ENCODE assay signal across 17 cellular contexts in genomic region chr11:47392546-47393162, GRCh38. TPM values are rescaled to one million over a fixed set of nuclear protein-coding genes. Genes with fewer than 3 reads are reported as not detected.
DNase-seq lines count a peak whose midpoint lies in the region; FAIRE-seq and TF ChIP-seq lines count a peak whose summit lies in the region.
"Had no signal": no experiment of that assay in that cellular context is flagged by ENCODE, and none has a peak within 500 bp of the region (broad histone marks: within the 10 kb centered on the region; RNA-seq: fewer than 3 reads in every experiment).

No MANE protein-coding gene starts in this region.

- H2BK15ac ChIP-seq in H1 (ENCODE audit: low read length) (no peak overlapping the region), neuronal stem cell (ENCODE audit: low read length) (no peak overlapping the region)

- no peak overlapping the region for H4K8ac ChIP-seq in H1 (ENCODE audit: extremely low read depth, insufficient read depth, low read length)
- H4K8ac ChIP-seq in neuronal stem cell (ENCODE audit: low read depth, low read length) = no peak overlapping the region

- H3K36me3 ChIP-seq in BLaER1 treated with 17β-estradiol and CSF1 and Interleukin-3, amounts not matched to agents 10 nM and 100 nM = peaks cover 0 to 16% (median 0%) of the 10 kb centered on the region in 11 experiments; a peak in 5 of 22 replicates
- H3K36me3 ChIP-seq in H7 (replicated peaks; ENCODE audit: control insufficient read depth, insufficient read depth, low read length) (no peaks in the 10 kb centered on the region), H1 (ENCODE audit: control insufficient read depth in 2 of 4, insufficient read depth in 4 of 4, low read length in 3 of 4) (no peaks in the 10 kb centered on the region), neuronal stem cell (replicated peaks in 1 of 2; ENCODE audit: control insufficient read depth in 2 of 2, insufficient read depth in 2 of 2, low read length in 2 of 2) (no peaks in the 10 kb centered on the region)

- TF ChIP-seq RAD21 in H1 (IDR thresholded peaks at IDR 0.05 in 1 of 2, conservative IDR thresholded peaks at IDR 0.05 in 1 of 2; ENCODE audit: low read depth in 2 of 2, low read length in 2 of 2) = no peak

- WGBS in H1 (ENCODE audit: extremely low coverage in 1 of 2, insufficient coverage in 1 of 2, insufficient read length in 1 of 2, insufficient replicate concordance in 2 of 2, low coverage in 1 of 2, low lambda C conversion rate in 2 of 2, missing lambda C conversion rate in 1 of 2), 2 experiments = 93% methylated on average over 14 of the region's 14 CpGs; no CpG with 5 or more reads in 1 of the 2 experiments
- WGBS in neuronal stem cell (ENCODE audit: extremely low coverage in 2 of 2, insufficient read length in 2 of 2, insufficient replicate concordance in 1 of 2), 2 donors = no CpG with 5 or more reads among the region's 14 CpGs

- peak overlapping the region; percentile 97 to 100 (median 99) for H3K9ac ChIP-seq in BLaER1 treated with 17β-estradiol and CSF1 and Interleukin-3, amounts not matched to agents 10 nM and 100 nM
- H3K9ac ChIP-seq in H1 (replicated peaks in 1 of 4; ENCODE audit: extremely low read depth in 1 of 4, low read depth in 3 of 4, low read length in 3 of 4) (no peak overlapping the region), neuronal stem cell (ENCODE audit: low read depth, low read length, poor library complexity) (no peak overlapping the region)

- H2BK5ac ChIP-seq in H1 (ENCODE audit: low read depth, low read length) = 0 out of 2 replicates have a peak overlapping the region, but pooled peaks have one; percentile 10
- H2BK5ac ChIP-seq in neuronal stem cell (ENCODE audit: low read length) = no peak overlapping the region

- no peak overlapping the region for H2BK20ac ChIP-seq in H1 (ENCODE audit: low read length)

- H3K23ac ChIP-seq in H1 (ENCODE audit: insufficient read length) (no peak overlapping the region), neuronal stem cell (ENCODE audit: low read depth, low read length, poor library complexity) (no peak overlapping the region)

- H2BK120ac ChIP-seq in H1 (replicated peaks; ENCODE audit: low read depth, low read length) = no peak overlapping the region
- no peak overlapping the region for H2BK120ac ChIP-seq in neuronal stem cell (ENCODE audit: low read depth, low read length)

- H3K23me2 ChIP-seq in H1 (ENCODE audit: low read depth, low read length) = no peaks in the 10 kb centered on the region

- CTCF ChIA-PET in H1 (lab: Charles Lee; ENCODE audit: partially characterized antibody) = interaction anchor here (1.0 to 10.7 kb wide), 9 partner anchors 8 to 133 kb away, joined by 3 to 78 read pairs (median 7); partner anchors contain the start of genes SLC39A13 and SPI1

- peak overlapping the region in 5 of 10 experiments; percentile 21 to 69 (median 28); a peak in 7 of 20 replicates for H3K4me3 ChIP-seq in BLaER1 treated with 17β-estradiol and CSF1 and Interleukin-3, amounts not matched to agents 10 nM and 100 nM
- H3K4me3 ChIP-seq in H7 (ENCODE audit: insufficient read depth, low read depth, low read length) = no peak overlapping the region
- no peak overlapping the region for H3K4me3 ChIP-seq in H1 (ENCODE audit: extremely low read depth in 1 of 4, insufficient read depth in 2 of 4, low read depth in 3 of 4, low read length in 4 of 4)
- no peak overlapping the region for H3K4me3 ChIP-seq in neuronal stem cell (ENCODE audit: low read length in 2 of 2)

- H3K18ac ChIP-seq in H1 (ENCODE audit: extremely low read depth, low read length) (no peak overlapping the region), neuronal stem cell (ENCODE audit: low read length) (no peak overlapping the region)

- no peak overlapping the region for H3K56ac ChIP-seq in H1 (replicated peaks; ENCODE audit: insufficient read length, low read depth, low read length)

- TF ChIP-seq POLR2A in H1 (IDR thresholded peaks at IDR 0.05; ENCODE audit: control extremely low read depth in 1 of 2, low read depth in 2 of 2, low read length in 2 of 2) = no peak
- no peak for TF ChIP-seq POLR2A in erythroblast (IDR thresholded peaks at IDR 0.05; ENCODE audit: low read length)

- H2AK5ac ChIP-seq in H1 (ENCODE audit: low read depth, low read length) (no peak overlapping the region), neuronal stem cell (ENCODE audit: low read depth, low read length) (no peak overlapping the region)

- H4K20me1 ChIP-seq in BLaER1 treated with 17β-estradiol and CSF1 and Interleukin-3, amounts not matched to agents 10 nM and 100 nM = no peaks in the 10 kb centered on the region
- no peaks in the 10 kb centered on the region for H4K20me1 ChIP-seq in H1 (replicated peaks in 1 of 2; ENCODE audit: control insufficient read depth in 1 of 2, insufficient read depth in 2 of 2, low read length in 2 of 2)

- no peaks in the 10 kb centered on the region for H3K9me3 ChIP-seq in BLaER1 treated with 17β-estradiol and CSF1 and Interleukin-3, amounts not matched to agents 10 nM and 100 nM (replicated peaks in 1 of 11)
- no peaks in the 10 kb centered on the region for H3K9me3 ChIP-seq in H1 (ENCODE audit: insufficient read depth in 2 of 2, low read depth in 1 of 2, low read length in 1 of 2)
- H3K9me3 ChIP-seq in neuronal stem cell (replicated peaks in 1 of 2; ENCODE audit: control insufficient read depth in 2 of 2, insufficient read depth in 1 of 2, low read depth in 1 of 2, low read length in 2 of 2) = no peaks in the 10 kb centered on the region

- FAIRE-seq in H1 (lab: Jason Lieb, UNC) = no peak

- no peaks in the 10 kb centered on the region for H3K27me3 ChIP-seq in BLaER1 treated with 17β-estradiol and CSF1 and Interleukin-3, amounts not matched to agents 10 nM and 100 nM
- H3K27me3 ChIP-seq in H7 (ENCODE audit: control insufficient read depth, insufficient read depth, low read length) (no peaks in the 10 kb centered on the region), H1 (replicated peaks in 1 of 4; ENCODE audit: control insufficient read depth in 3 of 4, extremely low read depth in 1 of 4, insufficient read depth in 3 of 4, low read length in 3 of 4) (no peaks in the 10 kb centered on the region), neuronal stem cell (ENCODE audit: control insufficient read depth in 3 of 3, insufficient read depth in 3 of 3, low read depth in 1 of 3, low read length in 3 of 3) (peaks cover 0 to 5% (median 0%) of the 10 kb centered on the region in 3 experiments)

- H3K14ac ChIP-seq in H1 (ENCODE audit: insufficient read length) (no peak overlapping the region), neuronal stem cell (ENCODE audit: low read length) (no peak overlapping the region)

- POLR2A ChIA-PET in H1 (lab: Charles Lee; ENCODE audit: partially characterized antibody) = interaction anchor here (1.2 to 5.4 kb wide), 2 partner anchors 7 to 26 kb away, joined by 3 to 29 read pairs; no protein-coding TSS in a partner anchor

- H2BK12ac ChIP-seq in H1 (ENCODE audit: low read depth, low read length) (no peak overlapping the region), neuronal stem cell (ENCODE audit: low read length) (no peak overlapping the region)

- no peak overlapping the region for H4K5ac ChIP-seq in H1 (ENCODE audit: insufficient read length, low read depth, low read length)

- peak overlapping the region; percentile 51 for H4K91ac ChIP-seq in H1 (replicated peaks; ENCODE audit: insufficient read length, low read length)
- H4K91ac ChIP-seq in neuronal stem cell (ENCODE audit: low read depth, low read length, poor library complexity) = no peak overlapping the region

- TF ChIP-seq EP300 in H1 (IDR thresholded peaks at IDR 0.05; ENCODE audit: borderline replicate concordance in 1 of 2, low read depth in 2 of 2, low read length in 2 of 2) = no peak

- H3K4ac ChIP-seq in H1 (replicated peaks; ENCODE audit: insufficient read length, low read depth, low read length) (no peak overlapping the region), neuronal stem cell (ENCODE audit: low read length) (no peak overlapping the region)

- peaks cover 77 to 100% (median 97%) of the 10 kb centered on the region in 10 experiments for H3K4me1 ChIP-seq in BLaER1 treated with 17β-estradiol and CSF1 and Interleukin-3, amounts not matched to agents 10 nM and 100 nM
- peaks cover 0 to 7% (median 0%) of the 10 kb centered on the region in 4 experiments; a peak in 2 of 7 replicates for H3K4me1 ChIP-seq in H1 (replicated peaks in 1 of 4; ENCODE audit: control insufficient read depth in 3 of 4, insufficient read depth in 4 of 4, low read length in 3 of 4)
- peaks cover 0 to 6% of the 10 kb centered on the region in 2 donors for H3K4me1 ChIP-seq in neuronal stem cell (ENCODE audit: control insufficient read depth in 2 of 2, insufficient read depth in 1 of 2, low read depth in 1 of 2, low read length in 2 of 2)

- H3K79me1 ChIP-seq in H1 (ENCODE audit: low read depth, low read length) (no peaks in the 10 kb centered on the region), neuronal stem cell (ENCODE audit: low read depth, low read length) (peaks cover 1% of the 10 kb centered on the region)

- H2AFZ ChIP-seq in H1 (ENCODE audit: low read length) (no peak overlapping the region), neuronal stem cell (ENCODE audit: low read length) (peak overlapping the region; percentile 80)

- DNase-seq in H7 = peak; percentile 46
- no peak for DNase-seq in H1 (ENCODE audit: low read depth in 1 of 2, low spot score in 2 of 2)
- no peak for DNase-seq in neuronal stem cell (ENCODE audit: low spot score)
- DNase-seq in erythroblast (lab: John Stamatoyannopoulos, UW) = no peak
- DNase-seq in SKM-1 (lab: John Stamatoyannopoulos, UW; ENCODE audit: unreplicated experiment) = no peak
- no peak for DNase-seq in activated effector memory CD4-positive, alpha-beta T cell treated with Interleukin-2 at 50 U/mL for 16 hours
- DNase-seq in NCI-H1105 treated with DMSO at 0.1 percent for 48 hours (lab: John Stamatoyannopoulos, UW) = no peak
- DNase-seq: activated T-cell treated with anti-CD3 and anti-CD28 coated beads for 4 hours; effector CD8-positive, alpha-beta T cell; NCI-H1436; NCI-H524 treated with DMSO at 0.1 percent for 48 hours; stimulated activated CD4-positive, alpha-beta T cell treated with anti-CD3 and anti-CD28 coated beads, Interleukin-2, amount 100 ng/mL, for 48 hours; stimulated activated naive CD4-positive, alpha-beta T cell had no signal

- H3K79me2 ChIP-seq in H1 (ENCODE audit: control insufficient read depth in 1 of 2, insufficient read depth in 2 of 2, low read length in 2 of 2) = no peaks in the 10 kb centered on the region

- no peak for TF ChIP-seq CTCF in H1 (IDR thresholded peaks at IDR 0.05; ENCODE audit: control extremely low read depth in 1 of 3, insufficient read depth in 1 of 3, low read depth in 1 of 3, low read length in 3 of 3)

- H3K27ac ChIP-seq in BLaER1 treated with 17β-estradiol and CSF1 and Interleukin-3, amounts not matched to agents 10 nM and 100 nM = peak overlapping the region; percentile 98 to 100 (median 100)
- H3K27ac ChIP-seq in H1 (ENCODE audit: low read depth, low read length) (no peak overlapping the region; the same call in 1 of the 2 replicates), neuronal stem cell (replicated peaks; ENCODE audit: low read length) (no peak overlapping the region)

- H3K4me2 ChIP-seq in BLaER1 treated with 17β-estradiol and CSF1 and Interleukin-3, amounts not matched to agents 10 nM and 100 nM = peak overlapping the region; percentile 86 to 98 (median 95)
- no peak overlapping the region; a peak in 1 of 4 replicates for H3K4me2 ChIP-seq in H1 (ENCODE audit: insufficient read depth in 1 of 2, low read depth in 2 of 2, low read length in 2 of 2)
- no peak overlapping the region for H3K4me2 ChIP-seq in neuronal stem cell (ENCODE audit: insufficient read depth, low read length, poor library complexity, severe bottlenecking)

RNA-seq across cellular contexts. Expression of gene SPI1, which starts 14.3 kb away (rescaled TPM):
- total RNA-seq in H7 (2014; rRNA removed; shearing (Covaris generic)) = 0.42 and 0.81 TPM in 2 replicates
- not detected in 2 replicates for total RNA-seq in H1 (2021; fragmentation: NEBNext Ultra II Directional; extraction: Animal tissue kit (Norgen Biotek cat#: 25700))
- 0.12 and 0.28 TPM in 2 replicates for polyA plus RNA-seq in H1 (2011; rRNA removed)
- polyA plus RNA-seq in H1 (2011; cell fraction: cytosol; rRNA removed) = 0.23 TPM
- 0.27 TPM for polyA plus RNA-seq in H1 (2011; cell fraction: nucleus; rRNA removed)
- polyA plus RNA-seq in H1 (2012, experiment 1 of 2) = 0.20 to 0.33 TPM in 2 of 4 replicates, not detected in the others
- 0.21 TPM for polyA plus RNA-seq in H1 (2012, experiment 2 of 2)
- 0.14 TPM for polyA plus RNA-seq in H1 (2013, experiment 1 of 2)
- polyA plus RNA-seq in H1 (2013, experiment 2 of 2) = 0.20 TPM
- 0.60 TPM in 1 of 2 replicates, not detected in the other for polyA minus RNA-seq in H1 (2011; rRNA and poly(A)+ RNA removed)
- not detected for polyA minus RNA-seq in H1 (2011; cell fraction: cytosol; rRNA and poly(A)+ RNA removed)
- polyA minus RNA-seq in H1 (2011; cell fraction: nucleus; rRNA and poly(A)+ RNA removed) = not detected
- polyA plus RNA-seq in neuronal stem cell (2013, experiment 1 of 2) = not detected
- polyA plus RNA-seq in neuronal stem cell (2013, experiment 2 of 2) = 0.03 TPM
- total RNA-seq: G401, HFFc6 had no signal
- polyA plus RNA-seq: BJ had no signal

RNA-seq across cellular contexts. Expression of gene SLC39A13, which starts 15.7 kb away (rescaled TPM):
- 26.7 and 29.0 TPM in 2 replicates for total RNA-seq in H7 (2014; rRNA removed; shearing (Covaris generic))
- 20.9 and 23.2 TPM in 2 replicates for total RNA-seq in H1 (2021; fragmentation: NEBNext Ultra II Directional; extraction: Animal tissue kit (Norgen Biotek cat#: 25700))
- polyA plus RNA-seq in H1 (2011; rRNA removed) = 30.0 and 42.9 TPM in 2 replicates
- 37.3 TPM for polyA plus RNA-seq in H1 (2011; cell fraction: cytosol; rRNA removed)
- 134 TPM for polyA plus RNA-seq in H1 (2011; cell fraction: nucleus; rRNA removed)
- 14.8 to 28.7 TPM (median 25.1 TPM) in 4 replicates for polyA plus RNA-seq in H1 (2012, experiment 1 of 2)
- 18.9 TPM for polyA plus RNA-seq in H1 (2012, experiment 2 of 2)
- polyA plus RNA-seq in H1 (2013, experiment 1 of 2) = 19.5 TPM
- 19.1 TPM for polyA plus RNA-seq in H1 (2013, experiment 2 of 2)
- polyA minus RNA-seq in H1 (2011; rRNA and poly(A)+ RNA removed) = 8.9 and 9.6 TPM in 2 replicates
- 10.0 TPM for polyA minus RNA-seq in H1 (2011; cell fraction: cytosol; rRNA and poly(A)+ RNA removed)
- 20.5 TPM for polyA minus RNA-seq in H1 (2011; cell fraction: nucleus; rRNA and poly(A)+ RNA removed)
- polyA plus RNA-seq in neuronal stem cell (2013, experiment 1 of 2) = 21.6 TPM
- polyA plus RNA-seq in neuronal stem cell (2013, experiment 2 of 2) = 20.9 TPM

RNA-seq across cellular contexts. Expression of gene PSMC3, which starts 33.6 kb away (rescaled TPM):
- total RNA-seq in H7 (2014; rRNA removed; shearing (Covaris generic)) = 132 and 162 TPM in 2 replicates
- 159 and 160 TPM in 2 replicates for total RNA-seq in H1 (2021; fragmentation: NEBNext Ultra II Directional; extraction: Animal tissue kit (Norgen Biotek cat#: 25700))
- polyA plus RNA-seq in H1 (2011; rRNA removed) = 105 and 114 TPM in 2 replicates
- 201 TPM for polyA plus RNA-seq in H1 (2011; cell fraction: cytosol; rRNA removed)
- 110 TPM for polyA plus RNA-seq in H1 (2011; cell fraction: nucleus; rRNA removed)
- polyA plus RNA-seq in H1 (2012, experiment 1 of 2) = 209 to 226 TPM (median 211 TPM) in 4 replicates
- 124 TPM for polyA plus RNA-seq in H1 (2012, experiment 2 of 2)
- 82.6 TPM for polyA plus RNA-seq in H1 (2013, experiment 1 of 2)
- 81.6 TPM for polyA plus RNA-seq in H1 (2013, experiment 2 of 2)
- 94.5 and 111 TPM in 2 replicates for polyA minus RNA-seq in H1 (2011; rRNA and poly(A)+ RNA removed)
- polyA minus RNA-seq in H1 (2011; cell fraction: cytosol; rRNA and poly(A)+ RNA removed) = 65.4 TPM
- 50.5 TPM for polyA minus RNA-seq in H1 (2011; cell fraction: nucleus; rRNA and poly(A)+ RNA removed)
- 74.9 TPM for polyA plus RNA-seq in neuronal stem cell (2013, experiment 1 of 2)
- polyA plus RNA-seq in neuronal stem cell (2013, experiment 2 of 2) = 75.0 TPM

RNA-seq across cellular contexts. Expression of gene MYBPC3, which starts 40.2 kb away (rescaled TPM):
- total RNA-seq in H7 (2014; rRNA removed; shearing (Covaris generic)) = not detected in 2 replicates
- not detected in 2 replicates for total RNA-seq in H1 (2021; fragmentation: NEBNext Ultra II Directional; extraction: Animal tissue kit (Norgen Biotek cat#: 25700))
- polyA plus RNA-seq in H1 (2011; rRNA removed) = 0.02 and 0.05 TPM in 2 replicates
- 0.03 TPM for polyA plus RNA-seq in H1 (2011; cell fraction: cytosol; rRNA removed)
- polyA plus RNA-seq in H1 (2011; cell fraction: nucleus; rRNA removed) = 0.19 TPM
- 0.04 to 0.05 TPM in 2 of 4 replicates, not detected in the others for polyA plus RNA-seq in H1 (2012, experiment 1 of 2)
- not detected for polyA plus RNA-seq in H1 (2012, experiment 2 of 2)
- polyA plus RNA-seq in H1 (2013, experiment 1 of 2) = 0.02 TPM
- polyA plus RNA-seq in H1 (2013, experiment 2 of 2) = under 0.01 TPM
- 0.07 TPM in 1 of 2 replicates, not detected in the other for polyA minus RNA-seq in H1 (2011; rRNA and poly(A)+ RNA removed)
- polyA minus RNA-seq in H1 (2011; cell fraction: cytosol; rRNA and poly(A)+ RNA removed) = not detected
- polyA minus RNA-seq in H1 (2011; cell fraction: nucleus; rRNA and poly(A)+ RNA removed) = not detected
- not detected for polyA plus RNA-seq in neuronal stem cell (2013, experiment 1 of 2)
- 0.01 TPM for polyA plus RNA-seq in neuronal stem cell (2013, experiment 2 of 2)
- total RNA-seq: G401, HFFc6 had no signal
- polyA plus RNA-seq: BJ had no signal

RNA-seq across cellular contexts. Expression of gene RAPSN, which starts 56.3 kb away (rescaled TPM):
- total RNA-seq in H7 (2014; rRNA removed; shearing (Covaris generic)) = 0.33 and 0.42 TPM in 2 replicates
- total RNA-seq in H1 (2021; fragmentation: NEBNext Ultra II Directional; extraction: Animal tissue kit (Norgen Biotek cat#: 25700)) = 0.34 TPM in 1 of 2 replicates, not detected in the other
- 0.05 and 0.06 TPM in 2 replicates for polyA plus RNA-seq in H1 (2011; rRNA removed)
- polyA plus RNA-seq in H1 (2011; cell fraction: cytosol; rRNA removed) = 0.05 TPM
- 0.54 TPM for polyA plus RNA-seq in H1 (2011; cell fraction: nucleus; rRNA removed)
- polyA plus RNA-seq in H1 (2012, experiment 1 of 2) = 0.11 TPM in 1 of 4 replicates, not detected in the others
- polyA plus RNA-seq in H1 (2012, experiment 2 of 2) = not detected
- 0.71 TPM for polyA plus RNA-seq in H1 (2013, experiment 1 of 2)
- polyA plus RNA-seq in H1 (2013, experiment 2 of 2) = 0.29 TPM
- polyA minus RNA-seq in H1 (2011; rRNA and poly(A)+ RNA removed) = not detected in 2 replicates
- not detected for polyA minus RNA-seq in H1 (2011; cell fraction: cytosol; rRNA and poly(A)+ RNA removed)
- polyA minus RNA-seq in H1 (2011; cell fraction: nucleus; rRNA and poly(A)+ RNA removed) = 0.60 TPM
- polyA plus RNA-seq in neuronal stem cell (2013, experiment 1 of 2) = not detected
- 0.06 TPM for polyA plus RNA-seq in neuronal stem cell (2013, experiment 2 of 2)
- total RNA-seq: G401 had no signal

Comparison
In these comparisons a context has a peak if more than half of its experiments do, and no peak if none do; other contexts are left out.
1. H3K27ac ChIP-seq: peak in BLaER1 treated with 17β-estradiol and CSF1 and Interleukin-3, amounts not matched to agents 10 nM and 100 nM (11 of 11); none in H1 (single experiment) and neuronal stem cell (single experiment).
2. H3K4me2 ChIP-seq: peak in BLaER1 treated with 17β-estradiol and CSF1 and Interleukin-3, amounts not matched to agents 10 nM and 100 nM (11 of 11); none in H1 (0 of 2) and neuronal stem cell (single experiment).
3. H3K9ac ChIP-seq: peak in BLaER1 treated with 17β-estradiol and CSF1 and Interleukin-3, amounts not matched to agents 10 nM and 100 nM (11 of 11); none in H1 (0 of 4) and neuronal stem cell (single experiment).